9 cellular contexts compared by ENCODE assay signal in genomic region chr3:49422379-49423248, GRCh38. TPM values are rescaled to one million over a fixed set of nuclear protein-coding genes. Genes with fewer than 3 reads are reported as not detected.
DNase-seq lines count a peak whose midpoint lies in the region; ATAC-seq and TF ChIP-seq lines count a peak whose summit lies in the region.
"Had no signal": no experiment of that assay in that cellular context is flagged by ENCODE, and none has a peak within 500 bp of the region (broad histone marks: within the 10 kb centered on the region; RNA-seq: fewer than 3 reads in every experiment).

A gene with protein sequence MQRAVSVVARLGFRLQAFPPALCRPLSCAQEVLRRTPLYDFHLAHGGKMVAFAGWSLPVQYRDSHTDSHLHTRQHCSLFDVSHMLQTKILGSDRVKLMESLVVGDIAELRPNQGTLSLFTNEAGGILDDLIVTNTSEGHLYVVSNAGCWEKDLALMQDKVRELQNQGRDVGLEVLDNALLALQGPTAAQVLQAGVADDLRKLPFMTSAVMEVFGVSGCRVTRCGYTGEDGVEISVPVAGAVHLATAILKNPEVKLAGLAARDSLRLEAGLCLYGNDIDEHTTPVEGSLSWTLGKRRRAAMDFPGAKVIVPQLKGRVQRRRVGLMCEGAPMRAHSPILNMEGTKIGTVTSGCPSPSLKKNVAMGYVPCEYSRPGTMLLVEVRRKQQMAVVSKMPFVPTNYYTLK (minus strand): TSS chr3:49422473. CDS start chr3:49422450, 23 bp downstream.

- no peak within 1 kb of the TSS for H3K4me3 ChIP-seq in MG63
- H3K4me3 ChIP-seq: testis had no signal

- H3K27me3 Mint-ChIP-seq in progenitor cell of endocrine pancreas = no peaks in the 10 kb centered on the region

- in situ Hi-C loops in G401 (cut with HindIII; ENCODE audit: low sequenced_read_pairs) = no loop called here

- DNase-seq in G401 (ENCODE audit: low spot score) = peak; percentile 82
- DNase-seq in amniotic epithelial cell (ENCODE audit: low read depth) = peak; percentile 71
- DNase-seq in iPS DF 4.7 (ENCODE audit: extremely low read depth, low spot score) = peak; percentile 79
- DNase-seq in progenitor cell of endocrine pancreas (ENCODE audit: low spot score, unreplicated experiment) = peak; percentile 52
- DNase-seq in MG63 = no peak
- DNase-seq in SIG-M5 (lab: John Stamatoyannopoulos, UW) = no peak
- DNase-seq in stimulated activated naive CD4-positive, alpha-beta T cell treated with Interleukin-2 at 50 U/mL for 16 hours (lab: John Stamatoyannopoulos, UW) = no peak
- DNase-seq: testis had no signal

- peak within 1 kb of the TSS; percentile 96 for H3K27ac Mint-ChIP-seq in progenitor cell of endocrine pancreas

- H3K4me1 Mint-ChIP-seq in progenitor cell of endocrine pancreas (ENCODE audit: low read depth) = peaks cover 16% of the 10 kb centered on the region

- H3K36me3 ChIP-seq in MG63 = no peaks in the 10 kb centered on the region

- peak within 1 kb of the TSS; percentile 89 for H3K4me3 Mint-ChIP-seq in progenitor cell of endocrine pancreas (ENCODE audit: low read depth)

- peaks cover 5% of the 10 kb centered on the region for H3K36me3 Mint-ChIP-seq in progenitor cell of endocrine pancreas (ENCODE audit: insufficient read depth)

- no peaks in the 10 kb centered on the region for H3K27me3 ChIP-seq in MG63
- H3K27me3 ChIP-seq: testis had no signal

- no peak for ATAC-seq in GM18868 (IDR thresholded peaks at IDR 0.05; ENCODE audit: unreplicated experiment)

- no peaks in the 10 kb centered on the region for H3K9me3 ChIP-seq in MG63
- H3K9me3 ChIP-seq: testis had no signal

- no peak for TF ChIP-seq CTCF in progenitor cell of endocrine pancreas (IDR thresholded peaks at IDR 0.05; ENCODE audit: unreplicated experiment)

- H3K9me3 Mint-ChIP-seq in progenitor cell of endocrine pancreas (ENCODE audit: low read depth) = no peaks in the 10 kb centered on the region

RNA-seq across cellular contexts. Expression of the gene that starts here (rescaled TPM):
- total RNA-seq in G401 (2014; rRNA removed; shearing (Covaris generic)) = 0.14 and 0.55 TPM in 2 replicates
- total RNA-seq in progenitor cell of endocrine pancreas = 29.8 and 32.8 TPM in 2 replicates
- total RNA-seq in MG63 (2014; rRNA removed; shearing (Covaris generic); ENCODE audit: low replicate concordance) = 1.2 TPM in 1 of 2 replicates, not detected in the other

Comparison
In these comparisons a context has a peak if more than half of its experiments do, and no peak if none do; other contexts are left out.
1. RNA of the gene that starts here (total RNA-seq): 29.8 to 32.8 TPM in progenitor cell of endocrine pancreas; 1.2 TPM in MG63 and 0.14 to 0.55 TPM in G401; every median in the first group is over 10 times any median in the second.
2. Peak in DNase-seq in G401; RNA of the gene not detected or under 1 TPM.
3. DNase-seq: peak in amniotic epithelial cell (single experiment), iPS DF 4.7 (single experiment) and progenitor cell of endocrine pancreas (single experiment); none in MG63 (single experiment), SIG-M5 (single experiment) and stimulated activated naive CD4-positive, alpha-beta T cell treated with Interleukin-2 at 50 U/mL for 16 hours (single experiment).